In genomic region chr3:169552533-169552932, GRCh38 we compare ENCODE assay signal across 15 cellular contexts.
DNase-seq lines count a peak whose midpoint lies in the region; ATAC-seq and TF ChIP-seq lines count a peak whose summit lies in the region.
"Had no signal": no experiment of that assay in that cellular context is flagged by ENCODE, and none has a peak within 500 bp of the region (broad histone marks: within the 10 kb centered on the region; RNA-seq: fewer than 3 reads in every experiment).

No MANE protein-coding gene starts in this region.

- TF ChIP-seq CTCF in cardiac fibroblast (IDR thresholded peaks at IDR 0.05; ENCODE audit: low read depth, low read length) (no peak), foreskin keratinocyte (conservative IDR thresholded peaks at IDR 0.05) (no peak), upper lobe of right lung (IDR thresholded peaks at IDR 0.05) (no peak)

- peak; percentile 59 for ATAC-seq in foreskin keratinocyte
- peak; percentile 75 for ATAC-seq in upper lobe of right lung

- intact Hi-C loops in upper lobe of right lung (cut with DNase I) = no loop called here
- intact Hi-C loops in activated naive CD4-positive, alpha-beta T cell treated with anti-CD3 and anti-CD28 coated beads for 36 hours (cut with micrococcal nuclease) = no loop called here

- H3K4me1 ChIP-seq in foreskin keratinocyte (no peaks in the 10 kb centered on the region), upper lobe of right lung (no peaks in the 10 kb centered on the region)
- H3K4me1 ChIP-seq: Caco-2 had no signal

- no peaks in the 10 kb centered on the region for H3K36me3 ChIP-seq in upper lobe of right lung

- H3K4me3 ChIP-seq in cardiac fibroblast (replicated peaks in 1 of 2; ENCODE audit: low read depth in 2 of 2, low read length in 2 of 2) (no peak overlapping the region), upper lobe of right lung (no peak overlapping the region)

- H3K9me3 ChIP-seq in upper lobe of right lung = no peaks in the 10 kb centered on the region
- H3K9me3 ChIP-seq: Caco-2 had no signal

- CTCF ChIA-PET in activated naive CD4-positive, alpha-beta T cell treated with anti-CD3 and anti-CD28 coated beads for 36 hours (lab: Charles Lee) = no interaction called here

- no peak overlapping the region for H3K27ac Mint-ChIP-seq in activated naive CD4-positive, alpha-beta T cell treated with anti-CD3 and anti-CD28 coated beads for 36 hours
- H3K27ac Mint-ChIP-seq: B cell; CD4-positive, CD25-positive, alpha-beta regulatory T cell had no signal

- H3K27me3 ChIP-seq in foreskin keratinocyte (no peaks in the 10 kb centered on the region), upper lobe of right lung (no peaks in the 10 kb centered on the region)

- H3K36me3 Mint-ChIP-seq in activated naive CD4-positive, alpha-beta T cell treated with anti-CD3 and anti-CD28 coated beads for 36 hours (ENCODE audit: low read depth) = no peaks in the 10 kb centered on the region
- H3K36me3 Mint-ChIP-seq: CD4-positive, CD25-positive, alpha-beta regulatory T cell had no signal

- H3K27ac ChIP-seq in foreskin keratinocyte = no peak overlapping the region
- H3K27ac ChIP-seq in upper lobe of right lung = no peak overlapping the region

- DNase-seq in NCI-H226 (peak; percentile 5), cardiac fibroblast (ENCODE audit: low read depth in 2 of 2) (peak; percentile 23 to 34), foreskin keratinocyte (peak in 1 of 2 donors; percentile 15), upper lobe of right lung (no peak), NCI-H2196 (lab: John Stamatoyannopoulos, UW; ENCODE audit: unreplicated experiment) (no peak), NCI-H1436 treated with DMSO at 0.1 percent for 48 hours (lab: John Stamatoyannopoulos, UW) (no peak)
- no peak for DNase-seq in activated naive CD4-positive, alpha-beta T cell treated with anti-CD3 and anti-CD28 coated beads for 36 hours
- DNase-seq: Caco-2; CD4-positive, CD25-positive, alpha-beta regulatory T cell; H7; MV-4-11; NCI-H1417; NCI-H1930; NCI-H82 had no signal

- H3K4me3 Mint-ChIP-seq in activated naive CD4-positive, alpha-beta T cell treated with anti-CD3 and anti-CD28 coated beads for 36 hours = no peak overlapping the region
- H3K4me3 Mint-ChIP-seq: B cell; CD4-positive, CD25-positive, alpha-beta regulatory T cell had no signal

- no peaks in the 10 kb centered on the region for H3K4me1 Mint-ChIP-seq in activated naive CD4-positive, alpha-beta T cell treated with anti-CD3 and anti-CD28 coated beads for 36 hours (ENCODE audit: low read depth)
- H3K4me1 Mint-ChIP-seq: B cell; CD4-positive, CD25-positive, alpha-beta regulatory T cell had no signal

- H3K27me3 Mint-ChIP-seq in activated naive CD4-positive, alpha-beta T cell treated with anti-CD3 and anti-CD28 coated beads for 36 hours (ENCODE audit: low read depth) = no peaks in the 10 kb centered on the region
- H3K27me3 Mint-ChIP-seq: B cell; CD4-positive, CD25-positive, alpha-beta regulatory T cell had no signal

- no peaks in the 10 kb centered on the region for H3K9me3 Mint-ChIP-seq in activated naive CD4-positive, alpha-beta T cell treated with anti-CD3 and anti-CD28 coated beads for 36 hours

Comparison
In these comparisons a context has a peak if more than half of its experiments do, and no peak if none do; other contexts are left out.
1. DNase-seq: peak in NCI-H226 (single experiment) and cardiac fibroblast (2 of 2); none in upper lobe of right lung (single experiment), NCI-H2196 (single experiment), activated naive CD4-positive, alpha-beta T cell treated with anti-CD3 and anti-CD28 coated beads for 36 hours (single experiment) and NCI-H1436 treated with DMSO at 0.1 percent for 48 hours (single experiment).